ENCODE assay signal across 1 cellular context in the genomic region with DNA sequence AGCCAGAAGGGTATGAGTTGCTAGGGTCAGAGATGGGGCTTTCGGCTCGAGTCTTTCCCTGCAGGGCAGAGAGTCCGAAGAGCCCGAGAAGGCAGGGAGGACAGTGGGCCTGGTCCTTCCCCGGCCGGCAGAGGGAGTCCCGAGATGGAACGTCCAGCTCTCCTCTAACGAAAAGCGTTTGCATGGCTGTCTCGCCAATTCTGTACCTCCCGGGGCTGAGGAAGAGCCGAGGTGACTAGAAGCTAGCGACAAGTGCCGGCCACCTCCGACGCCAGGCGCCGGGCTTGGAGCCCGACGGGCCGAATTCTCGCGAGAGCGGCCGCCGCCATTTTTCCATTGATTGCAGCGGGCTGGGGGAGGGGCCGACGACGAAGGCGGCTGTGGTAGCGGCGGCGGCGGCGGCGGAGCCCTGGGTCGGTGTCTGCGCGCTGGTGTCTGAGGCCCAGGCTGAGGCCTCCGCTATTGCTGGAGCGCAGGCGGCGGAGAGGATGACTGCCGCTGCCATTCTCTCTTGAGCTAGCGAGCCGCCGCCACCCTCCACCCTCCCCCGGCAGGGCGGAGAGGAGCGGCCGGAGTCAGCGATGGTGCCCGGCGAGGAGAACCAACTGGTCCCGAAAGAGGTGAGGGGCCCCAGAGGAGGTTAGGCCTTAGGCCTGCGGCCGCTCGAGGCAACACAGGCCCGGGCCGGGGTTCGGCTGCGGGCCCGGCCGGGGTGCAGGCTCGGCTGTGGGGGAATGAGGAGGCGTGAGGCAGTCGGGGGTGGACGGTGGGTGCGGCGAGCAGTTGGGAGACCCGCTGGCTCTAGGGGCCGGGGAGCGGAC.
A peak's percentile ranks its signal among the peaks of the same experiment; 100 is the strongest.
TF ChIP-seq lines count a peak whose summit lies in the region.

A gene with protein sequence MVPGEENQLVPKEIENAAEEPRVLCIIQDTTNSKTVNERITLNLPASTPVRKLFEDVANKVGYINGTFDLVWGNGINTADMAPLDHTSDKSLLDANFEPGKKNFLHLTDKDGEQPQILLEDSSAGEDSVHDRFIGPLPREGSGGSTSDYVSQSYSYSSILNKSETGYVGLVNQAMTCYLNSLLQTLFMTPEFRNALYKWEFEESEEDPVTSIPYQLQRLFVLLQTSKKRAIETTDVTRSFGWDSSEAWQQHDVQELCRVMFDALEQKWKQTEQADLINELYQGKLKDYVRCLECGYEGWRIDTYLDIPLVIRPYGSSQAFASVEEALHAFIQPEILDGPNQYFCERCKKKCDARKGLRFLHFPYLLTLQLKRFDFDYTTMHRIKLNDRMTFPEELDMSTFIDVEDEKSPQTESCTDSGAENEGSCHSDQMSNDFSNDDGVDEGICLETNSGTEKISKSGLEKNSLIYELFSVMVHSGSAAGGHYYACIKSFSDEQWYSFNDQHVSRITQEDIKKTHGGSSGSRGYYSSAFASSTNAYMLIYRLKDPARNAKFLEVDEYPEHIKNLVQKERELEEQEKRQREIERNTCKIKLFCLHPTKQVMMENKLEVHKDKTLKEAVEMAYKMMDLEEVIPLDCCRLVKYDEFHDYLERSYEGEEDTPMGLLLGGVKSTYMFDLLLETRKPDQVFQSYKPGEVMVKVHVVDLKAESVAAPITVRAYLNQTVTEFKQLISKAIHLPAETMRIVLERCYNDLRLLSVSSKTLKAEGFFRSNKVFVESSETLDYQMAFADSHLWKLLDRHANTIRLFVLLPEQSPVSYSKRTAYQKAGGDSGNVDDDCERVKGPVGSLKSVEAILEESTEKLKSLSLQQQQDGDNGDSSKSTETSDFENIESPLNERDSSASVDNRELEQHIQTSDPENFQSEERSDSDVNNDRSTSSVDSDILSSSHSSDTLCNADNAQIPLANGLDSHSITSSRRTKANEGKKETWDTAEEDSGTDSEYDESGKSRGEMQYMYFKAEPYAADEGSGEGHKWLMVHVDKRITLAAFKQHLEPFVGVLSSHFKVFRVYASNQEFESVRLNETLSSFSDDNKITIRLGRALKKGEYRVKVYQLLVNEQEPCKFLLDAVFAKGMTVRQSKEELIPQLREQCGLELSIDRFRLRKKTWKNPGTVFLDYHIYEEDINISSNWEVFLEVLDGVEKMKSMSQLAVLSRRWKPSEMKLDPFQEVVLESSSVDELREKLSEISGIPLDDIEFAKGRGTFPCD (N-terminal part only) (plus strand): TSS at position 368 of the 821 bp plus-strand sequence. CDS start 214 bp downstream, at position 582.

TF ChIP-seq in HEK293, 187 proteins besides CTCF, POLR2A, EP300 and RAD21 (continued from another document and continues in another):
- TF ChIP-seq, protein P1, sequence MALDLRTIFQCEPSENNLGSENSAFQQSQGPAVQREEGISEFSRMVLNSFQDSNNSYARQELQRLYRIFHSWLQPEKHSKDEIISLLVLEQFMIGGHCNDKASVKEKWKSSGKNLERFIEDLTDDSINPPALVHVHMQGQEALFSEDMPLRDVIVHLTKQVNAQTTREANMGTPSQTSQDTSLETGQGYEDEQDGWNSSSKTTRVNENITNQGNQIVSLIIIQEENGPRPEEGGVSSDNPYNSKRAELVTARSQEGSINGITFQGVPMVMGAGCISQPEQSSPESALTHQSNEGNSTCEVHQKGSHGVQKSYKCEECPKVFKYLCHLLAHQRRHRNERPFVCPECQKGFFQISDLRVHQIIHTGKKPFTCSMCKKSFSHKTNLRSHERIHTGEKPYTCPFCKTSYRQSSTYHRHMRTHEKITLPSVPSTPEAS (tag by site-specific recombination; IDR thresholded peaks at IDR 0.05) = no peak
- TF ChIP-seq ZNF324 (tag by site-specific recombination; IDR thresholded peaks at IDR 0.05) (no peak), GLI2 (tag by site-specific recombination; IDR thresholded peaks at IDR 0.05; ENCODE audit: borderline replicate concordance, low read depth) (no peak), ZNF654 (tag by site-specific recombination; IDR thresholded peaks at IDR 0.05; ENCODE audit: low read depth) (no peak), TCF7L2 (IDR thresholded peaks at IDR 0.05; ENCODE audit: borderline replicate concordance, low read depth, low read length) (no peak; the same call in 1 of the 2 replicates), ZSCAN23 (tag by site-specific recombination; IDR thresholded peaks at IDR 0.05) (no peak), SP7 (tag by site-specific recombination; IDR thresholded peaks at IDR 0.05) (peak; percentile 54), ZNF2 (tag by site-specific recombination; IDR thresholded peaks at IDR 0.05) (peak; percentile 43), ZFP37 (tag by site-specific recombination; IDR thresholded peaks at IDR 0.05) (peak; percentile 89), ZNF777 (tag by site-specific recombination; IDR thresholded peaks at IDR 0.05; ENCODE audit: borderline replicate concordance) (peak; percentile 75; the same call in 1 of the 2 replicates), ZNF843 (tag by site-specific recombination; IDR thresholded peaks at IDR 0.05) (no peak), ZNF148 (tag by site-specific recombination; IDR thresholded peaks at IDR 0.05; ENCODE audit: borderline replicate concordance) (no peak), ZNF311 (tag by site-specific recombination; IDR thresholded peaks at IDR 0.05; ENCODE audit: borderline replicate concordance) (no peak), ZNF121 (tag by site-specific recombination; IDR thresholded peaks at IDR 0.05) (no peak), YY2 (tag by site-specific recombination; IDR thresholded peaks at IDR 0.05) (peak; percentile 85), ZNF157 (tag by site-specific recombination; IDR thresholded peaks at IDR 0.05) (no peak), ZNF404 (tag by site-specific recombination; IDR thresholded peaks at IDR 0.05) (no peak), KLF16 (tag by site-specific recombination; IDR thresholded peaks at IDR 0.05) (0 out of 2 replicates have a peak, but pooled peaks have one; percentile 24), ZNF555 (tag by site-specific recombination; conservative IDR thresholded peaks at IDR 0.05) (no peak), ZNF560 (tag by site-specific recombination; IDR thresholded peaks at IDR 0.05; ENCODE audit: borderline replicate concordance) (peak; percentile 64; the same call in 1 of the 2 replicates), ZXDB (tag by site-specific recombination; IDR thresholded peaks at IDR 0.05) (peak; percentile 69; the same call in 1 of the 2 replicates), ZNF561 (tag by site-specific recombination; IDR thresholded peaks at IDR 0.05; ENCODE audit: borderline replicate concordance) (no peak), ZNF768 (tag by site-specific recombination; IDR thresholded peaks at IDR 0.05) (no peak), ZNF366 (tag by site-specific recombination; conservative IDR thresholded peaks at IDR 0.05) (no peak; the same call in 1 of the 2 replicates), ZBTB7A (tag by site-specific recombination; IDR thresholded peaks at IDR 0.05; ENCODE audit: low read depth) (no peak), SETDB1 (IDR thresholded peaks at IDR 0.05; ENCODE audit: insufficient read length, low read length) (no peak), YY1 (tag by site-specific recombination; IDR thresholded peaks at IDR 0.05) (peak; percentile 86), ZNF544 (tag by site-specific recombination; IDR thresholded peaks at IDR 0.05) (no peak), ZNF670 (tag by site-specific recombination; IDR thresholded peaks at IDR 0.05; ENCODE audit: low read depth) (no peak), ZNF600 (tag by site-specific recombination; IDR thresholded peaks at IDR 0.05) (peak; percentile 62), WT1 (tag by site-specific recombination; IDR thresholded peaks at IDR 0.05) (0 out of 2 replicates have a peak, but pooled peaks have one; percentile 6), ZNF513 (tag by site-specific recombination; IDR thresholded peaks at IDR 0.05) (no peak), ZNF433 (tag by site-specific recombination; IDR thresholded peaks at IDR 0.05; ENCODE audit: low read depth) (no peak), ZNF558 (tag by site-specific recombination; IDR thresholded peaks at IDR 0.05) (no peak), ZNF16 (tag by site-specific recombination; IDR thresholded peaks at IDR 0.05; ENCODE audit: low read depth) (no peak), ZNF677 (tag by site-specific recombination; IDR thresholded peaks at IDR 0.05) (no peak), ZNF510 (tag by site-specific recombination; IDR thresholded peaks at IDR 0.05; ENCODE audit: insufficient replicate concordance) (no peak)
- TF ChIP-seq, protein P2, sequence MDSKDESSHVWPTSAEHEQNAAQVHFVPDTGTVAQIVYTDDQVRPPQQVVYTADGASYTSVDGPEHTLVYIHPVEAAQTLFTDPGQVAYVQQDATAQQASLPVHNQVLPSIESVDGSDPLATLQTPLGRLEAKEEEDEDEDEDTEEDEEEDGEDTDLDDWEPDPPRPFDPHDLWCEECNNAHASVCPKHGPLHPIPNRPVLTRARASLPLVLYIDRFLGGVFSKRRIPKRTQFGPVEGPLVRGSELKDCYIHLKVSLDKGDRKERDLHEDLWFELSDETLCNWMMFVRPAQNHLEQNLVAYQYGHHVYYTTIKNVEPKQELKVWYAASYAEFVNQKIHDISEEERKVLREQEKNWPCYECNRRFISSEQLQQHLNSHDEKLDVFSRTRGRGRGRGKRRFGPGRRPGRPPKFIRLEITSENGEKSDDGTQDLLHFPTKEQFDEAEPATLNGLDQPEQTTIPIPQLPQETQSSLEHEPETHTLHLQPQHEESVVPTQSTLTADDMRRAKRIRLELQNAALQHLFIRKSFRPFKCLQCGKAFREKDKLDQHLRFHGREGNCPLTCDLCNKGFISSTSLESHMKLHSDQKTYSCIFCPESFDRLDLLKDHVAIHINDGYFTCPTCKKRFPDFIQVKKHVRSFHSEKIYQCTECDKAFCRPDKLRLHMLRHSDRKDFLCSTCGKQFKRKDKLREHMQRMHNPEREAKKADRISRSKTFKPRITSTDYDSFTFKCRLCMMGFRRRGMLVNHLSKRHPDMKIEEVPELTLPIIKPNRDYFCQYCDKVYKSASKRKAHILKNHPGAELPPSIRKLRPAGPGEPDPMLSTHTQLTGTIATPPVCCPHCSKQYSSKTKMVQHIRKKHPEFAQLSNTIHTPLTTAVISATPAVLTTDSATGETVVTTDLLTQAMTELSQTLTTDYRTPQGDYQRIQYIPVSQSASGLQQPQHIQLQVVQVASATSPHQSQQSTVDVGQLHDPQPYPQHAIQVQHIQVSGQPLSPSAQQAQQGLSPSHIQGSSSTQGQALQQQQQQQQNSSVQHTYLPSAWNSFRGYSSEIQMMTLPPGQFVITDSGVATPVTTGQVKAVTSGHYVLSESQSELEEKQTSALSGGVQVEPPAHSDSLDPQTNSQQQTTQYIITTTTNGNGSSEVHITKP (tag by site-specific recombination; IDR thresholded peaks at IDR 0.05) = peak; percentile 28
- TF ChIP-seq, protein P3, sequence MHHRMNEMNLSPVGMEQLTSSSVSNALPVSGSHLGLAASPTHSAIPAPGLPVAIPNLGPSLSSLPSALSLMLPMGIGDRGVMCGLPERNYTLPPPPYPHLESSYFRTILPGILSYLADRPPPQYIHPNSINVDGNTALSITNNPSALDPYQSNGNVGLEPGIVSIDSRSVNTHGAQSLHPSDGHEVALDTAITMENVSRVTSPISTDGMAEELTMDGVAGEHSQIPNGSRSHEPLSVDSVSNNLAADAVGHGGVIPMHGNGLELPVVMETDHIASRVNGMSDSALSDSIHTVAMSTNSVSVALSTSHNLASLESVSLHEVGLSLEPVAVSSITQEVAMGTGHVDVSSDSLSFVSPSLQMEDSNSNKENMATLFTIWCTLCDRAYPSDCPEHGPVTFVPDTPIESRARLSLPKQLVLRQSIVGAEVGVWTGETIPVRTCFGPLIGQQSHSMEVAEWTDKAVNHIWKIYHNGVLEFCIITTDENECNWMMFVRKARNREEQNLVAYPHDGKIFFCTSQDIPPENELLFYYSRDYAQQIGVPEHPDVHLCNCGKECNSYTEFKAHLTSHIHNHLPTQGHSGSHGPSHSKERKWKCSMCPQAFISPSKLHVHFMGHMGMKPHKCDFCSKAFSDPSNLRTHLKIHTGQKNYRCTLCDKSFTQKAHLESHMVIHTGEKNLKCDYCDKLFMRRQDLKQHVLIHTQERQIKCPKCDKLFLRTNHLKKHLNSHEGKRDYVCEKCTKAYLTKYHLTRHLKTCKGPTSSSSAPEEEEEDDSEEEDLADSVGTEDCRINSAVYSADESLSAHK (tag by site-specific recombination; IDR thresholded peaks at IDR 0.05) = no peak
